ENCODE assay signal across 11 cellular contexts in genomic region chr7:86280150-86280549, GRCh38.
"Had no signal": no experiment of that assay in that cellular context is flagged by ENCODE, and none has a peak within 500 bp of the region (broad histone marks: within the 10 kb centered on the region; RNA-seq: fewer than 3 reads in every experiment).

No MANE protein-coding gene starts in this region.

- DNase-seq: GM23248, GOT3, H7, H9, HCEC 1CT, HFFc6 had no signal

- FAIRE-seq: H1, H54 had no signal

- ATAC-seq: GM23338, HCT116 had no signal

- H3K4me3 ChIP-seq: GM23248, GM23338, HAP-1 had no signal

- H3K27ac ChIP-seq: GM23248 had no signal

- H3K9me3 ChIP-seq: HAP-1 had no signal

- H3K4me2 ChIP-seq: GM23338 had no signal

- H2AFZ ChIP-seq: GM23248, GM23338 had no signal

- H3K9ac ChIP-seq: GM23248 had no signal

- H3K4me1 ChIP-seq: HAP-1 had no signal

- H3K36me3 ChIP-seq: HAP-1 had no signal
